ENCODE assay signal across 12 cellular contexts in the genomic region with DNA sequence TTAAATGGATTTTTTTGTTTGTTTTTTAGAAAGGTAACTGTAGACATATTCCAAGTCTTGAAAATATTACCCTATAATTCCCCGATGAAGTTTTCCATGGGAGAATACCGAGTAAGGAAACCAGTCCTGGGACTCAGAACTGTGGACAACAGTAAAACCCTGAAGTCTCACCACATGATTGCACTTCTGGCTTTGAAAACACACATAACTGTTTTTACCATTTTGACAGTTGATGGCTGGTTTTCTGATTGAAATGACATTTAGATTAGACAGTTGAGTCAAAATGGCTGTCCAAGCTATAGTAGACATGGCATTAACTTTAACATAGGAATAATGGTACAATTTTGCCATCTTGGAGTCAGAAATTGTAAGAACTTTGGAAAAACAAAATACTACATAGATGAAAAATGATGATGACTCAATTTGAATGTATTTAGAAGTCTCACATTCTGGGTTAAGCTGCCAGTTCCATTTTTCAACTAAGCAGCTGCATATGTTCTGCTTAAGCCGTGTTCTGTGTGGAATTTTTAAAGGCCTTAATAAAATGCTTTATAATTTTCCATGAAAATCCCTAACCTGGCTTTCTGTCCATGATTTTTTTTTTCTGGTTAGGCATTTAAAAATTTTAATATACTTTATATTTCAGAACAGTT. TPM values are rescaled to one million over a fixed set of nuclear protein-coding genes. Genes with fewer than 3 reads are reported as not detected.
DNase-seq lines count a peak whose midpoint lies in the region; ATAC-seq, FAIRE-seq and TF ChIP-seq lines count a peak whose summit lies in the region.
"Had no signal": no experiment of that assay in that cellular context is flagged by ENCODE, and none has a peak within 500 bp of the region (broad histone marks: within the 10 kb centered on the region; RNA-seq: fewer than 3 reads in every experiment).

No MANE protein-coding gene starts in this region.

- TF ChIP-seq EP300 in GM12878 (IDR thresholded peaks at IDR 0.05; ENCODE audit: borderline replicate concordance in 1 of 2, control insufficient read depth in 1 of 2, low read depth in 2 of 2, low read length in 2 of 2): no peak

- DNase-seq in CD8-positive, alpha-beta T cell: no peak
- DNase-seq in GM12878 (ENCODE audit: low read depth, low spot score): no peak
- DNase-seq in non-pigmented ciliary epithelial cell (ENCODE audit: low read depth): peak; percentile 48
- DNase-seq in NCI-H1092 treated with DMSO at 0.1 percent for 48 hours (lab: John Stamatoyannopoulos, UW): no peak
- no peak for DNase-seq in NCI-H1694 treated with DMSO at 0.1 percent for 48 hours (lab: John Stamatoyannopoulos, UW)
- DNase-seq in C1 segment of cervical spinal cord (lab: John Stamatoyannopoulos, UW): no peak
- DNase-seq: Calu3, cerebellar nuclear complex, hippocampal formation, NCI-H510A had no signal

- H3K4me1 ChIP-seq in CD8-positive, alpha-beta T cell (ENCODE audit: insufficient read depth, low read length): peaks cover 31% of the 10 kb centered on the region
- H3K4me1 ChIP-seq in Loucy (ENCODE audit: insufficient read depth, low read length, poor library complexity, severe bottlenecking) (peaks cover 46% of the 10 kb centered on the region), GM12878 (ENCODE audit: control insufficient read depth, insufficient read depth, low read length) (peaks cover 22% of the 10 kb centered on the region)

- no peaks in the 10 kb centered on the region for H3K9me3 ChIP-seq in CD8-positive, alpha-beta T cell (ENCODE audit: low read length)
- no peaks in the 10 kb centered on the region for H3K9me3 ChIP-seq in Loucy (ENCODE audit: insufficient read depth, low read depth, low read length)
- no peaks in the 10 kb centered on the region for H3K9me3 ChIP-seq in GM12878 (replicated peaks; ENCODE audit: control insufficient read depth, insufficient read depth, low read length)

- H3K79me2 ChIP-seq in Loucy (ENCODE audit: insufficient read depth, low read length) (peaks cover 38% of the 10 kb centered on the region), GM12878 (ENCODE audit: control insufficient read depth, insufficient read depth, low read length) (peaks cover 37% of the 10 kb centered on the region)

- H3K9me3 Mint-ChIP-seq in CD8-positive, alpha-beta T cell: no peaks in the 10 kb centered on the region

- in situ Hi-C loops in GM12878 (cut with MboI): no loop called here

- no TSS peak for BruUV-seq in GM12878 (replicated peaks; lab: Mats Ljungman, UMichigan)

- 85% methylated on average over 3 of the region's 3 CpGs for WGBS in GM12878 (ENCODE audit: insufficient coverage, insufficient replicate concordance, low lambda C conversion rate, missing lambda C conversion rate)

- peak overlapping the region; percentile 95 for H3K4me3 Mint-ChIP-seq in CD8-positive, alpha-beta T cell

- peak overlapping the region; percentile 98 for H3K27ac Mint-ChIP-seq in CD8-positive, alpha-beta T cell

- no peak for ATAC-seq in CD8-positive, alpha-beta T cell
- no peak for ATAC-seq in GM12878
- no peak for ATAC-seq in GM18873 (IDR thresholded peaks at IDR 0.05; ENCODE audit: low FRiP score, unreplicated experiment)

- H3K27me3 Mint-ChIP-seq in CD8-positive, alpha-beta T cell (ENCODE audit: low read depth): no peaks in the 10 kb centered on the region

- no peaks in the 10 kb centered on the region for H3K36me3 ChIP-seq in CD8-positive, alpha-beta T cell (ENCODE audit: insufficient read depth, low read length)
- no peaks in the 10 kb centered on the region for H3K36me3 ChIP-seq in Loucy (ENCODE audit: insufficient read depth, low read length)
- H3K36me3 ChIP-seq in GM12878 (ENCODE audit: control insufficient read depth in 2 of 2, insufficient read depth in 2 of 2, low read length in 1 of 2): no peaks in the 10 kb centered on the region

- POLR2A ChIA-PET in CD8-positive, alpha-beta T cell (lab: Charles Lee): interaction anchor here (0.8 to 2.8 kb wide), 2 partner anchors 35 to 39 kb away, joined by 6 to 14 read pairs; partner anchors contain the start of gene WIPF1
- POLR2A ChIA-PET in GM12878 (lab: Charles Lee): interaction anchor here (0.6 to 4.6 kb wide), 8 partner anchors 13 to 51 kb away, joined by 3 to 60 read pairs (median 4); no protein-coding TSS in a partner anchor

- peaks cover 30% of the 10 kb centered on the region for H3K36me3 Mint-ChIP-seq in CD8-positive, alpha-beta T cell

- no peak for TF ChIP-seq RAD21 in GM12878 (IDR thresholded peaks at IDR 0.05; ENCODE audit: insufficient read depth, low read depth, low read length)

- peaks cover 62% of the 10 kb centered on the region for H3K4me1 Mint-ChIP-seq in CD8-positive, alpha-beta T cell (ENCODE audit: low read depth)

- no peaks in the 10 kb centered on the region for H3F3A ChIP-seq in Loucy (ENCODE audit: low read depth)

- H3K4me2 ChIP-seq in Loucy (ENCODE audit: low read depth, low read length, poor library complexity, severe bottlenecking) (peak overlapping the region; percentile 99), GM12878 (ENCODE audit: control insufficient read depth, insufficient read depth) (no peak overlapping the region)

- SMC1A ChIA-PET in GM12878 (lab: Charles Lee; ENCODE audit: uncharacterized antibody, unreplicated experiment): interaction anchor here (0.6 to 16.0 kb wide), 8 partner anchors 16 to 240 kb away, joined by 3 to 512 read pairs (median 6); partner anchors contain the start of gene WIPF1

- H3K27me3 ChIP-seq in CD8-positive, alpha-beta T cell (ENCODE audit: insufficient read depth, low read length): no peaks in the 10 kb centered on the region
- H3K27me3 ChIP-seq in Loucy (ENCODE audit: insufficient read depth, low read length, poor library complexity, severe bottlenecking) (no peaks in the 10 kb centered on the region), GM12878 (replicated peaks in 1 of 2; ENCODE audit: control insufficient read depth in 2 of 2, insufficient read depth in 2 of 2, low read length in 1 of 2) (no peaks in the 10 kb centered on the region)

- no peak for TF ChIP-seq POLR2A in GM12878 (IDR thresholded peaks at IDR 0.05; ENCODE audit: low read depth, low read length)

- no peak for FAIRE-seq in GM12878 (lab: Jason Lieb, UNC)

- RAD21 ChIA-PET in GM12878 (lab: Charles Lee; ENCODE audit: unreplicated experiment): interaction anchor here (1.0 to 5.5 kb wide), 7 partner anchors 13 to 62 kb away, joined by 3 to 137 read pairs (median 19); partner anchors contain the start of gene WIPF1

- H4K20me1 ChIP-seq in Loucy (ENCODE audit: insufficient read depth, low read length, poor library complexity, severe bottlenecking) (peaks cover 20% of the 10 kb centered on the region), GM12878 (ENCODE audit: control insufficient read depth, insufficient read depth) (no peaks in the 10 kb centered on the region)

- intact Hi-C loops in CD8-positive, alpha-beta T cell (cut with DNase I, micrococcal nuclease): loop anchor here in 1 of 2 experiments (2.0 kb wide), 2 partner anchors 15 to 57 kb away; no protein-coding TSS in a partner anchor
- intact Hi-C loops in GM12878 (cut with micrococcal nuclease; ENCODE audit: unreplicated experiment): loop anchor here (2.0 kb wide), 1 partner anchor 47 kb away; no protein-coding TSS in a partner anchor

- CTCF ChIA-PET in CD8-positive, alpha-beta T cell (lab: Charles Lee): interaction anchor here (1.0 to 3.6 kb wide), 2 partner anchors 35 to 52 kb away, joined by 3 to 35 read pairs; no protein-coding TSS in a partner anchor
- CTCF ChIA-PET in GM12878 (lab: Yijun Ruan, JAX): interaction anchor here (1.0 to 6.8 kb wide), 4 partner anchors 25 to 52 kb away, joined by 3 to 76 read pairs (median 52); partner anchors contain the start of gene WIPF1

- H3K9me2 ChIP-seq in Loucy (replicated peaks; ENCODE audit: low read depth, low read length): no peaks in the 10 kb centered on the region

- no peak overlapping the region for H3K27ac ChIP-seq in CD8-positive, alpha-beta T cell (ENCODE audit: low read depth, low read length)
- H3K27ac ChIP-seq in GM12878 (ENCODE audit: control insufficient read depth, insufficient read depth): peak overlapping the region; percentile 91; the same call in 1 of the 2 replicates

- TF ChIP-seq CTCF in CD8-positive, alpha-beta T cell (IDR thresholded peaks at IDR 0.05): no peak
- TF ChIP-seq CTCF in Loucy (conservative IDR thresholded peaks at IDR 0.05; ENCODE audit: low read length) (no peak), GM12878 (IDR thresholded peaks at IDR 0.05 in 2 of 3, conservative IDR thresholded peaks at IDR 0.05 in 1 of 3; ENCODE audit: control insufficient read depth in 2 of 3, extremely low read depth in 1 of 3, insufficient read depth in 1 of 3, low read depth in 3 of 3, low read length in 3 of 3) (no peak)

- H3K4me3 ChIP-seq in CD8-positive, alpha-beta T cell (ENCODE audit: low read depth, low read length): no peak overlapping the region
- no peak overlapping the region for H3K4me3 ChIP-seq in Loucy (ENCODE audit: low read length, poor library complexity, severe bottlenecking)
- H3K4me3 ChIP-seq in GM12878: no peak overlapping the region

- peak overlapping the region; percentile 89 for H3K9ac ChIP-seq in Loucy (ENCODE audit: low read depth, low read length, poor library complexity, severe bottlenecking)
- no peak overlapping the region for H3K9ac ChIP-seq in GM12878 (ENCODE audit: control insufficient read depth, insufficient read depth, low read length)

- peak overlapping the region; percentile 14; the same call in 1 of the 2 replicates for H2AFZ ChIP-seq in Loucy (ENCODE audit: low read length)
- H2AFZ ChIP-seq in GM12878 (ENCODE audit: control insufficient read depth, low read depth, low read length): 0 out of 2 replicates have a peak overlapping the region, but pooled peaks have one; percentile 33

RNA-seq across cellular contexts. Expression of gene WIPF1, which starts 38.3 kb away (rescaled TPM):
- total RNA-seq in CD8-positive, alpha-beta T cell: 100 to 1,000 TPM; 275 to 282 TPM
- total RNA-seq in GM12878 (2013; cell fraction: nucleolus; rRNA removed): 126 and 131 TPM in 2 replicates
- 23.9 and 25.2 TPM in 2 replicates for total RNA-seq in GM12878 (2014; rRNA removed)
- 52.1 and 57.1 TPM in 2 replicates for total RNA-seq in GM12878 (2014; rRNA removed; fragmentation: Illumina TruSeq; extraction: Trizol)
- total RNA-seq in GM12878 (2021): 135 and 141 TPM in 2 replicates
- 45.3 TPM for polyA plus RNA-seq in GM12878 (2011; ENCODE audit: low read depth)
- polyA plus RNA-seq in GM12878 (2011; rRNA removed): 96.8 and 110 TPM in 2 replicates
- polyA plus RNA-seq in GM12878 (2011; cell fraction: cytosol; rRNA removed): 103 and 160 TPM in 2 replicates
- 112 and 138 TPM in 2 replicates for polyA plus RNA-seq in GM12878 (2011; cell fraction: nucleus; rRNA removed)
- 115 and 116 TPM in 2 replicates for polyA plus RNA-seq in GM12878 (2012)
- 185 and 188 TPM in 2 replicates for polyA plus RNA-seq in GM12878 (2014; fragmentation: Illumina TruSeq; extraction: Trizol)
- 10 to 100 TPM; 23.1 to 28.6 TPM for polyA plus RNA-seq in GM12878 (2014; fragmentation: Nextera tagmentation; extraction: Ambion mirVana)
- polyA plus RNA-seq in GM12878 (2014; rRNA removed): 66.7 and 68.8 TPM in 2 replicates
- 10 to 100 TPM; 71.2 to 77.5 TPM for polyA plus RNA-seq in GM12878 (2016; fragmentation: Nextera tagmentation; extraction: Ambion mirVana)
- 114 and 136 TPM in 2 replicates for polyA minus RNA-seq in GM12878 (2011; rRNA and poly(A)+ RNA removed)
- 56.0 and 63.3 TPM in 2 replicates for polyA minus RNA-seq in GM12878 (2011; cell fraction: cytosol; rRNA and poly(A)+ RNA removed)
- 84.1 and 152 TPM in 2 replicates for polyA minus RNA-seq in GM12878 (2011; cell fraction: nucleus; rRNA and poly(A)+ RNA removed)
